In the genomic region with DNA sequence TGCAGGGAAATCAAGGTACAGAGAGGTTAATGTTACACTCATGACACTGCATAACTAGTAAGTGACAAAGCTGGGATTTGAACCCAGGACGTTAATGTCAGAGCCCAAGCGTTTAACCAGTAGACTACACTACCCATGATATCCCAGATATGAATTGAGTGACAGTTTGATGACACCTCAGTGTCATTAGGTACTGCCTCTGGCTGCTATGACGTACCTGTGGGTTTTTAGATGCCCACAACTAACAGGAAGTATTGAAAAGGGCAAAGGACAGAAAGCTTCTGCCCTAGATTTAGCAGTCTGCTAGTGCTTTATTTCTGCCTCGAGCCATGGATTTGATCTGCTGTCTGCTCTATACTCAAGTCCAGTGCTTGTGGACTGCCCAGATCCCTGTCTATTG, we compare ENCODE assay signal across 23 cellular contexts. TPM values are rescaled to one million over a fixed set of nuclear protein-coding genes. Genes with fewer than 3 reads are reported as not detected.
DNase-seq lines count a peak whose midpoint lies in the region; ATAC-seq and TF ChIP-seq lines count a peak whose summit lies in the region.
"Had no signal": no experiment of that assay in that cellular context is flagged by ENCODE, and none has a peak within 500 bp of the region (broad histone marks: within the 10 kb centered on the region; RNA-seq: fewer than 3 reads in every experiment).

No MANE protein-coding gene starts in this region.

- H3K27ac ChIP-seq in uterus: no peak overlapping the region
- H3K27ac ChIP-seq: heart left ventricle had no signal

- no peaks in the 10 kb centered on the region for H3K27me3 ChIP-seq in uterus
- H3K27me3 ChIP-seq: heart left ventricle, MG63 had no signal

- no peak for TF ChIP-seq POLR2A in lower leg skin (IDR thresholded peaks at IDR 0.05)
- no peak for TF ChIP-seq POLR2A in uterus (IDR thresholded peaks at IDR 0.05)

- H3K9me3 ChIP-seq in T-helper 17 cell (ENCODE audit: control insufficient read depth, low read length, poor library complexity, severe bottlenecking) (no peaks in the 10 kb centered on the region), uterus (no peaks in the 10 kb centered on the region)
- H3K9me3 ChIP-seq: Caco-2, heart left ventricle, MG63 had no signal

- ATAC-seq in GM18868 (IDR thresholded peaks at IDR 0.05; ENCODE audit: unreplicated experiment): peak; percentile 82
- ATAC-seq in T-helper 17 cell: peak; percentile 99
- ATAC-seq in natural killer cell: peak; percentile 83 to 93 (median 90)
- ATAC-seq: HCT116, heart left ventricle had no signal

- intact Hi-C loops in natural killer cell (cut with micrococcal nuclease): no loop called here
- intact Hi-C loops in lower leg skin (cut with DNase I; ENCODE audit: low total_unique reads): no loop called here
- intact Hi-C loops in uterus (cut with DNase I; ENCODE audit: low total_unique reads): no loop called here

- H3K4me3 Mint-ChIP-seq in T-helper 17 cell (peak overlapping the region; percentile 8), natural killer cell (no peak overlapping the region)
- H3K4me3 Mint-ChIP-seq: activated T-cell treated with anti-CD3 and anti-CD28 coated beads, Interleukin-2, amount 50 U/mL, for 24 hours; IgD-negative memory B cell; T-helper 2 cell treated with Interferon-gamma antibody and Interleukin-4, amounts not matched to agents 5 μg/mL and 100 μg/mL, for 36 hours had no signal

- H3K4me1 ChIP-seq in uterus: no peaks in the 10 kb centered on the region
- H3K4me1 ChIP-seq: Caco-2, heart left ventricle had no signal

- H3K4me3 ChIP-seq in GM12865 (ENCODE audit: low read depth, low read length): no peak overlapping the region
- no peak overlapping the region for H3K4me3 ChIP-seq in lower leg skin (ENCODE audit: low read depth, poor library complexity, severe bottlenecking)
- H3K4me3 ChIP-seq in uterus: no peak overlapping the region
- H3K4me3 ChIP-seq: heart left ventricle, MG63 had no signal

- H3K27me3 Mint-ChIP-seq in T-helper 17 cell (no peaks in the 10 kb centered on the region), natural killer cell (ENCODE audit: low read depth in 2 of 2) (peaks cover 0 to 3% of the 10 kb centered on the region in 2 donors)
- H3K27me3 Mint-ChIP-seq: activated T-cell treated with anti-CD3 and anti-CD28 coated beads, Interleukin-2, amount 50 U/mL, for 24 hours had no signal

- TF ChIP-seq CTCF in GM12865 (IDR thresholded peaks at IDR 0.05; ENCODE audit: insufficient read depth, low read depth, low read length, missing control alignments): no peak
- no peak for TF ChIP-seq CTCF in natural killer cell (IDR thresholded peaks at IDR 0.05)
- TF ChIP-seq CTCF in lower leg skin (IDR thresholded peaks at IDR 0.05): no peak
- no peak for TF ChIP-seq CTCF in uterus (IDR thresholded peaks at IDR 0.05)

- peaks cover 7% of the 10 kb centered on the region for H3K4me1 Mint-ChIP-seq in T-helper 17 cell
- H3K4me1 Mint-ChIP-seq in natural killer cell: peaks cover 5% of the 10 kb centered on the region in 2 donors
- H3K4me1 Mint-ChIP-seq: IgD-negative memory B cell had no signal

- no peaks in the 10 kb centered on the region for H3K36me3 ChIP-seq in uterus
- H3K36me3 ChIP-seq: heart left ventricle, MG63 had no signal

- DNase-seq in GM12865 (ENCODE audit: low read depth) (peak; percentile 38), T-helper 17 cell (no peak), natural killer cell (no peak), lower leg skin (ENCODE audit: low spot score in 2 of 2) (no peak), NCI-H345 (lab: John Stamatoyannopoulos, UW) (no peak), uterus (no peak)
- DNase-seq: activated CD4-positive, alpha-beta T cell treated with anti-CD3 and anti-CD28 coated beads, Interleukin-2, amount 50 U/mL, for 1 hour; activated T-cell treated with anti-CD3 and anti-CD28 coated beads, Interleukin-2, amount 50 U/mL, for 24 hours; Caco-2; heart left ventricle; MG63; NCI-H748 treated with DMSO at 0.1 percent for 48 hours; OCI-M1; retina; SHP77 treated with DMSO at 0.1 percent for 48 hours; stimulated activated CD4-positive, alpha-beta T cell treated with anti-CD3 and anti-CD28 coated beads, Interleukin-12 subunit alpha, Interleukin-12 subunit beta, amount 100 ng/mL, for 4 hours had no signal

- H3K27ac Mint-ChIP-seq in T-helper 17 cell: peak overlapping the region; percentile 46
- peak overlapping the region in 1 of 2 donors; percentile 59 for H3K27ac Mint-ChIP-seq in natural killer cell
- H3K27ac Mint-ChIP-seq: activated naive CD4-positive, alpha-beta T cell treated with anti-CD3 and anti-CD28 coated beads, Interleukin-2, amount 50 U/mL, for 72 hours; activated T-cell treated with anti-CD3 and anti-CD28 coated beads, Interleukin-2, amount 50 U/mL, for 24 hours; IgD-negative memory B cell; T-helper 2 cell treated with Interferon-gamma antibody and Interleukin-4, amounts not matched to agents 5 μg/mL and 100 μg/mL, for 36 hours had no signal

- H3K36me3 Mint-ChIP-seq in T-helper 17 cell (ENCODE audit: low read depth) (peaks cover 2% of the 10 kb centered on the region), natural killer cell (no peaks in the 10 kb centered on the region)
- H3K36me3 Mint-ChIP-seq: activated naive CD4-positive, alpha-beta T cell treated with anti-CD3 and anti-CD28 coated beads, Interleukin-2, amount 50 U/mL, for 72 hours; IgD-negative memory B cell had no signal

- WGBS in lower leg skin, 2 donors: 78 to 79% methylated on average over 4 of the region's 4 CpGs

- H3K9me3 Mint-ChIP-seq in natural killer cell: no peaks in the 10 kb centered on the region
- H3K9me3 Mint-ChIP-seq: activated naive CD4-positive, alpha-beta T cell treated with anti-CD3 and anti-CD28 coated beads, Interleukin-2, amount 50 U/mL, for 72 hours; activated T-cell treated with anti-CD3 and anti-CD28 coated beads, Interleukin-2, amount 50 U/mL, for 24 hours; T-helper 2 cell treated with Interferon-gamma antibody and Interleukin-4, amounts not matched to agents 5 μg/mL and 100 μg/mL, for 36 hours had no signal

RNA-seq across cellular contexts. Expression of a gene that starts 56.2 kb away (rescaled TPM):
- not detected for total RNA-seq in T-helper 17 cell
- total RNA-seq in natural killer cell: not detected
- not detected for total RNA-seq in lower leg skin
- not detected for total RNA-seq in uterus
- total RNA-seq: activated naive CD4-positive, alpha-beta T cell treated with anti-CD3 and anti-CD28 coated beads, Interleukin-2, amount 50 U/mL, for 72 hours; Caco-2; Daoy; heart left ventricle; liver had no signal
